Comparison of ENCODE assay signal across 21 cellular contexts in genomic region chr6:32411943-32412342, GRCh38. TPM values are rescaled to one million over a fixed set of nuclear protein-coding genes. Genes with fewer than 3 reads are reported as not detected.
DNase-seq lines count a peak whose midpoint lies in the region; ATAC-seq and TF ChIP-seq lines count a peak whose summit lies in the region.
"Had no signal": no experiment of that assay in that cellular context is flagged by ENCODE, and none has a peak within 500 bp of the region (broad histone marks: within the 10 kb centered on the region; RNA-seq: fewer than 3 reads in every experiment).

No MANE protein-coding gene starts in this region.

- H3K4me3 ChIP-seq in LNCaP clone FGC (ENCODE audit: low read depth, low read length): no peak overlapping the region
- peak overlapping the region; percentile 55 to 56 for H3K4me3 ChIP-seq in duodenal mucosa (ENCODE audit: low read depth in 1 of 2, low read length in 2 of 2)
- no peak overlapping the region for H3K4me3 ChIP-seq in mucosa of descending colon
- H3K4me3 ChIP-seq: GM12878 had no signal

- TF ChIP-seq CTCF in LNCaP clone FGC (IDR thresholded peaks at IDR 0.05; ENCODE audit: control insufficient read depth, extremely low read depth, insufficient read depth): no peak
- no peak for TF ChIP-seq CTCF in mucosa of descending colon (IDR thresholded peaks at IDR 0.05)

- H3K27me3 ChIP-seq in duodenal mucosa (ENCODE audit: control insufficient read depth in 1 of 2, insufficient read depth in 2 of 2, low read length in 2 of 2): peaks cover 8 to 17% of the 10 kb centered on the region in 2 donors

- H3K4me1 ChIP-seq in duodenal mucosa (ENCODE audit: control insufficient read depth in 1 of 2, insufficient read depth in 2 of 2, low read length in 2 of 2) (peaks cover 32 to 35% of the 10 kb centered on the region in 2 donors), mucosa of descending colon (ENCODE audit: low read depth) (peaks cover 11% of the 10 kb centered on the region)
- H3K4me1 ChIP-seq: BE2C had no signal

- intact Hi-C loops in mucosa of descending colon (cut with DNase I, micrococcal nuclease): loop anchor here (5.0 to 10.0 kb wide), 2 partner anchors 373 to 385 kb away; no protein-coding TSS in a partner anchor

- peak overlapping the region; percentile 15 to 28 for H3K9ac ChIP-seq in duodenal mucosa (ENCODE audit: low read depth in 1 of 2, low read length in 2 of 2)

- H3K36me3 ChIP-seq in duodenal mucosa (ENCODE audit: control insufficient read depth in 1 of 2, insufficient read depth in 2 of 2, low read length in 2 of 2) (no peaks in the 10 kb centered on the region), mucosa of descending colon (ENCODE audit: low read depth) (no peaks in the 10 kb centered on the region)
- H3K36me3 ChIP-seq: BE2C had no signal

- H3K9me3 ChIP-seq in duodenal mucosa (ENCODE audit: control insufficient read depth in 1 of 2, low read length in 2 of 2) (no peaks in the 10 kb centered on the region), mucosa of descending colon (no peaks in the 10 kb centered on the region)
- H3K9me3 ChIP-seq: BE2C had no signal

- H3K27ac ChIP-seq in duodenal mucosa (ENCODE audit: low read depth, low read length): peak overlapping the region; percentile 45

- peak; percentile 54 for DNase-seq in LNCaP clone FGC (ENCODE audit: low read depth)
- DNase-seq in mucosa of descending colon: peak in 1 of 3 donors; percentile 24
- DNase-seq in activated naive CD4-positive, alpha-beta T cell (lab: John Stamatoyannopoulos, UW): no peak
- no peak for DNase-seq in retina
- no peak for DNase-seq in activated T-cell treated with anti-CD3 and anti-CD28 coated beads, Interleukin-2, amount 50 U/mL, for 1 hour
- no peak for DNase-seq in activated naive CD4-positive, alpha-beta T cell treated with anti-CD3 and anti-CD28 coated beads, Interleukin-2, amount 50 U/mL, for 16 hours
- DNase-seq: ACHN; BE2C; C1 segment of cervical spinal cord; CD4-positive, CD25-positive, alpha-beta regulatory T cell; CD8-positive, alpha-beta memory T cell; COR-L47; DMS 273 treated with DMSO at 0.1 percent for 48 hours; DND-41; EL; H9 had no signal

- ATAC-seq in mucosa of descending colon: peak; percentile 73
- ATAC-seq: GM12878 had no signal

RNA-seq across cellular contexts. Expression of gene BTNL2, which starts 5.0 kb away (rescaled TPM):
- total RNA-seq in mucosa of descending colon: not detected
- total RNA-seq: CD4-positive, CD25-positive, alpha-beta regulatory T cell; CD8-positive, alpha-beta memory T cell; G401; H1; H9; HT-29 had no signal

RNA-seq across cellular contexts. Expression of gene HLA-DRA, which starts 27.7 kb away (rescaled TPM):
- total RNA-seq in mucosa of descending colon: 100 to 1,000 TPM in 2 of 3 donors, 10 to 100 TPM in 1; 69.0 to 333 (median 115) TPM
- total RNA-seq: G401, HT-29 had no signal

RNA-seq across cellular contexts. Expression of gene TSBP1, which starts 40.2 kb away (rescaled TPM):
- total RNA-seq in mucosa of descending colon: not detected
- total RNA-seq: CD4-positive, CD25-positive, alpha-beta regulatory T cell; CD8-positive, alpha-beta memory T cell; G401; GM12878; H1; H9; HT-29 had no signal

Comparison
In these comparisons a context has a peak if more than half of its experiments do, and no peak if none do; other contexts are left out.
1. H3K4me3 ChIP-seq: peak in duodenal mucosa (2 of 2); none in LNCaP clone FGC (single experiment) and mucosa of descending colon (single experiment).